ENCODE assay signal across 1 cellular context in genomic region chr20:47357296-47358051, GRCh38.
TF ChIP-seq lines count a peak whose summit lies in the region.

No MANE protein-coding gene starts in this region.

TF ChIP-seq in HepG2, 621 proteins besides CTCF, POLR2A, EP300 and RAD21 (continued from another document and continues in another):
- TF ChIP-seq MBNL3 (CRISPR knock-in tag; conservative IDR thresholded peaks at IDR 0.05) (no peak), ZNF326 (CRISPR knock-in tag; IDR thresholded peaks at IDR 0.05; ENCODE audit: borderline replicate concordance) (no peak), DRAP1 (CRISPR knock-in tag; IDR thresholded peaks at IDR 0.05) (peak; percentile 96), ZNF75D (CRISPR knock-in tag; IDR thresholded peaks at IDR 0.05; ENCODE audit: borderline replicate concordance) (no peak), RAD51 (IDR thresholded peaks at IDR 0.05; ENCODE audit: borderline replicate concordance) (no peak), ZNF253 (CRISPR knock-in tag; IDR thresholded peaks at IDR 0.05; ENCODE audit: borderline replicate concordance) (no peak), ZNF180 (CRISPR knock-in tag; IDR thresholded peaks at IDR 0.05; ENCODE audit: borderline replicate concordance, low read depth) (peak; percentile 88; the same call in 1 of the 2 replicates), ZNF780A (CRISPR knock-in tag; IDR thresholded peaks at IDR 0.05) (peak; percentile 89; the same call in 1 of the 2 replicates), THYN1 (CRISPR knock-in tag; IDR thresholded peaks at IDR 0.05; ENCODE audit: borderline replicate concordance, low read depth) (no peak; the same call in 1 of the 2 replicates), ZFP91 (CRISPR knock-in tag; IDR thresholded peaks at IDR 0.05; ENCODE audit: borderline replicate concordance) (peak; percentile 90), TRIM22 (IDR thresholded peaks at IDR 0.05) (no peak), SNAPC5 (CRISPR knock-in tag; IDR thresholded peaks at IDR 0.05; ENCODE audit: borderline replicate concordance) (peak; percentile 79; the same call in 1 of the 2 replicates), PAXIP1 (CRISPR knock-in tag; conservative IDR thresholded peaks at IDR 0.05) (peak; percentile 95), MED1 (CRISPR knock-in tag; IDR thresholded peaks at IDR 0.05) (peak; percentile 99), RFXANK (CRISPR knock-in tag; IDR thresholded peaks at IDR 0.05) (peak; percentile 94), HMGXB4 (CRISPR knock-in tag; IDR thresholded peaks at IDR 0.05; ENCODE audit: borderline replicate concordance in 1 of 2, low read depth in 1 of 2) (peak; percentile 92 to 96; a peak in 3 of 4 replicates), RBM22 (optimal IDR thresholded peaks at IDR 0.05; ENCODE audit: low read length) (peak; percentile 70), ZNF549 (CRISPR knock-in tag; IDR thresholded peaks at IDR 0.05) (peak; percentile 82; the same call in 1 of the 2 replicates), TP53 (CRISPR knock-in tag; conservative IDR thresholded peaks at IDR 0.05) (peak; percentile 97), ZNF160 (CRISPR knock-in tag; IDR thresholded peaks at IDR 0.05) (peak; percentile 96), IRF9 (CRISPR knock-in tag; IDR thresholded peaks at IDR 0.05; ENCODE audit: borderline replicate concordance) (peak; percentile 94), FOXM1 (CRISPR knock-in tag; IDR thresholded peaks at IDR 0.05) (peak; percentile 70; the same call in 1 of the 2 replicates), KDM2A (CRISPR knock-in tag; IDR thresholded peaks at IDR 0.05; ENCODE audit: borderline replicate concordance, low read depth) (peak; percentile 98), ZNF496 (CRISPR knock-in tag; IDR thresholded peaks at IDR 0.05; ENCODE audit: insufficient replicate concordance) (no peak), ZNF788 (CRISPR knock-in tag; IDR thresholded peaks at IDR 0.05; ENCODE audit: borderline replicate concordance) (peak; percentile 99), HNF1A (IDR thresholded peaks at IDR 0.05; ENCODE audit: low read depth) (peak; percentile 79; the same call in 1 of the 2 replicates), HNF1A (CRISPR knock-in tag; IDR thresholded peaks at IDR 0.05; ENCODE audit: borderline replicate concordance) (peak; percentile 92), ZNF557 (CRISPR knock-in tag; IDR thresholded peaks at IDR 0.05) (peak; percentile 99), THAP8 (CRISPR knock-in tag; IDR thresholded peaks at IDR 0.05; ENCODE audit: borderline replicate concordance) (no peak; the same call in 1 of the 2 replicates), ZNF20 (CRISPR knock-in tag; IDR thresholded peaks at IDR 0.05) (0 out of 2 replicates have a peak, but pooled peaks have one; percentile 15), TFDP2 (CRISPR knock-in tag; IDR thresholded peaks at IDR 0.05) (peak; percentile 81), ZXDC (CRISPR knock-in tag; IDR thresholded peaks at IDR 0.05) (peak; percentile 83), HDAC1 (CRISPR knock-in tag; IDR thresholded peaks at IDR 0.05) (peak; percentile 98), NPAS2 (CRISPR knock-in tag; IDR thresholded peaks at IDR 0.05; ENCODE audit: borderline replicate concordance) (no peak), ATF7 (IDR thresholded peaks at IDR 0.05) (no peak), ATF7 (CRISPR knock-in tag; IDR thresholded peaks at IDR 0.05) (peak; percentile 55; the same call in 1 of the 2 replicates), MEIS1 (CRISPR knock-in tag; IDR thresholded peaks at IDR 0.05; ENCODE audit: borderline replicate concordance) (peak; percentile 100), SIN3B (IDR thresholded peaks at IDR 0.05; ENCODE audit: low read length) (no peak; the same call in 1 of the 2 replicates), ZNF510 (CRISPR knock-in tag; IDR thresholded peaks at IDR 0.05; ENCODE audit: low read depth) (peak; percentile 50)
